In the genomic region with DNA sequence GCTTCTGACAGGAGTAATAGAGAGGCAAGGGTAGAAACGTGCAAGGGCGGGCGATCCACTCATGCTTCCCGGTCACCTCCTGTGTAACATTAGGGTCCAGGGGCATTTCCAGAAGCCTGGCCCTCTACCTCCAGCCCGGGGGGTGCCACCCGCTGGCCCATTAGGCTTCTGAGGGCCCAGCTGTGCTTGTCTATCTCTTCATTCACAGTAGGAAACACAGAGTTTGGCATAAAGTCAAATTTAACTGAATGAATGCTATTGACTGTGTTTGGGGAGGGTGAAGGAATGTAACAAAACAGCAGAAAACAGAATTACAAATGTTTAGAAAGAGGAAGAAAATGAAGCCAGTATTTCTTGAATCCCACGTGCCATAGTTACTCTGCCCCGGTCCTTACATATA, we compare ENCODE assay signal across 20 cellular contexts.
"Had no signal": no experiment of that assay in that cellular context is flagged by ENCODE, and none has a peak within 500 bp of the region (broad histone marks: within the 10 kb centered on the region; RNA-seq: fewer than 3 reads in every experiment).

No MANE protein-coding gene starts in this region.

- H3K4me1 Mint-ChIP-seq: activated CD4-positive, alpha-beta memory T cell treated with anti-CD3 and anti-CD28 coated beads, Interleukin-2, amount 10 ng/mL, durations not matched to agents 7 days and 5 days; activated CD4-positive, alpha-beta T cell treated with anti-CD3 and anti-CD28 coated beads, Interleukin-2, amount 10 ng/mL, durations not matched to agents 7 days and 5 days; activated naive CD4-positive, alpha-beta T cell treated with anti-CD3 and anti-CD28 coated beads, Interleukin-2, amount 50 U/mL, for 24 hours had no signal

- DNase-seq: activated CD4-positive, alpha-beta memory T cell treated with anti-CD3 and anti-CD28 coated beads, Interleukin-2, amount 10 ng/mL, durations not matched to agents 7 days and 5 days; activated CD4-positive, alpha-beta T cell treated with anti-CD3 and anti-CD28 coated beads, Interleukin-2, amount 10 ng/mL, durations not matched to agents 7 days and 5 days; activated CD4-positive, CD25-positive, alpha-beta regulatory T cell; aorta; MG63; MV-4-11; NCI-H1092 treated with DMSO at 0.1 percent for 48 hours; NCI-H1436; NCI-H187 treated with DMSO at 0.1 percent for 48 hours; NCI-H2081 treated with DMSO at 0.1 percent for 48 hours; NCI-H526; NCI-H774; OCI-M1; RPMI8226; SK-N-SH; T-helper 1 cell had no signal

- H3K4me3 ChIP-seq: MG63 had no signal

- H3K27ac ChIP-seq: VCaP had no signal

- H3K36me3 ChIP-seq: MG63 had no signal

- H3K4me2 ChIP-seq: SK-N-SH had no signal

- H3K9me2 ChIP-seq: SK-N-SH had no signal

- H3K27me3 ChIP-seq: MG63 had no signal

- H3K9ac ChIP-seq: SK-N-SH had no signal

- H3K4me3 Mint-ChIP-seq: activated CD4-positive, alpha-beta memory T cell treated with anti-CD3 and anti-CD28 coated beads, Interleukin-2, amount 10 ng/mL, durations not matched to agents 7 days and 5 days; activated CD4-positive, alpha-beta T cell treated with anti-CD3 and anti-CD28 coated beads, Interleukin-2, amount 10 ng/mL, durations not matched to agents 7 days and 5 days; activated naive CD4-positive, alpha-beta T cell treated with anti-CD3 and anti-CD28 coated beads, Interleukin-2, amount 50 U/mL, for 24 hours had no signal

- ATAC-seq: Panc1, Right ventricle myocardium inferior had no signal

- H3K27ac Mint-ChIP-seq: activated CD4-positive, alpha-beta memory T cell treated with anti-CD3 and anti-CD28 coated beads, Interleukin-2, amount 10 ng/mL, durations not matched to agents 7 days and 5 days; activated CD4-positive, alpha-beta T cell treated with anti-CD3 and anti-CD28 coated beads, Interleukin-2, amount 10 ng/mL, durations not matched to agents 7 days and 5 days; activated naive CD4-positive, alpha-beta T cell treated with anti-CD3 and anti-CD28 coated beads, Interleukin-2, amount 50 U/mL, for 24 hours had no signal
